Comparison of ENCODE assay signal across 31 cellular contexts in the genomic region with DNA sequence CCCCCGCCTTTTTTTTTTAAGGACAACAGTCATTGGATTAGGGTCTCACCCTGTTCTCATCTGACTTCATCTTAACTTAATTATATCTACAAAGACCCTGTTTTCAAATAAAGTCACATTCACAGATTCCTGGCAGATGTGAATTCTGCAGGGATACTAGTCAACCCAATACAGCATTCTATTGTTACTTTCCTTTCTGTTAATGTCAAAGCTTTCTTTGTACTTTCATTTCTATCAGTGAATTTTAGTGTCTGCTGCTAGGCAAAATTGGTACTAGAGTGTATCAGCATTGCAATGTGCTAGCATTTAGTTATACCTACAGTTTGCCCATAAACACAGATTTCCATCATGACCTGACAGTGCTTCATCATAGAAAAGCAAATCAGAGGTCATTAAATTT.
"Had no signal": no experiment of that assay in that cellular context is flagged by ENCODE, and none has a peak within 500 bp of the region (broad histone marks: within the 10 kb centered on the region; RNA-seq: fewer than 3 reads in every experiment).

No MANE protein-coding gene starts in this region.

- H3K79me2 ChIP-seq: parathyroid adenoma had no signal

- DNase-seq: dorsolateral prefrontal cortex; effector CD4-positive, alpha-beta T cell; heart left ventricle; hippocampal formation; immature natural killer cell; islet precursor cell; kidney glomerular epithelial cell; left colon; left ventricle myocardium inferior; lower lobe of right lung; mucosa of descending colon; naive B cell; stimulated activated CD4-positive, alpha-beta T cell treated with anti-CD3 and anti-CD28 coated beads, Interleukin-12 subunit alpha, Interleukin-12 subunit beta, amount 100 ng/mL, for 4 hours; stimulated activated CD4-positive, alpha-beta T cell treated with anti-CD3 and anti-CD28 coated beads, Interleukin-1b, Interleukin-23, amount 100 ng/mL, for 48 hours; stimulated activated CD4-positive, alpha-beta T cell treated with anti-CD3 and anti-CD28 coated beads, Interleukin-4, amount 100 ng/mL, for 1 hour; stimulated activated CD8-positive, alpha-beta memory T cell treated with anti-CD3 and anti-CD28 coated beads, Interleukin-4, amount 100 ng/mL, for 48 hours; stimulated activated naive CD4-positive, alpha-beta T cell; stimulated activated naive CD8-positive, alpha-beta T cell treated with anti-CD3 and anti-CD28 coated beads, Interleukin-15, amount 100 ng/mL, for 72 hours; transverse colon had no signal

- H3K27ac ChIP-seq: heart left ventricle, left ventricle myocardium inferior, lower lobe of right lung, neutrophil, parathyroid adenoma, prostate gland, right atrium auricular region, suprapubic skin, transverse colon, vagina had no signal

- H3K4me1 ChIP-seq: lower lobe of right lung, parathyroid adenoma, prostate gland, transverse colon had no signal

- H3K36me3 ChIP-seq: heart left ventricle, left ventricle myocardium inferior, lower lobe of right lung, neutrophil, prostate gland, right atrium auricular region, suprapubic skin, transverse colon, vagina had no signal

- H3K9me3 Mint-ChIP-seq: immature natural killer cell had no signal

- H3K9me3 ChIP-seq: lower lobe of right lung, mucosa of descending colon, neutrophil, prostate gland, suprapubic skin, transverse colon, vagina had no signal

- H3K27ac Mint-ChIP-seq: immature natural killer cell; memory B cell; naive B cell; natural killer cell treated with Interleukin-12 subunit alpha and Interleukin-12 subunit beta and Interleukin-15 and Interleukin-18, amount 100 ng/mL, for 72 hours; stimulated activated naive CD8-positive, alpha-beta T cell treated with anti-CD3 and anti-CD28 coated beads, Interleukin-15, amount 100 ng/mL, for 72 hours had no signal

- H3K4me1 Mint-ChIP-seq: stimulated activated naive CD8-positive, alpha-beta T cell treated with anti-CD3 and anti-CD28 coated beads, Interleukin-15, amount 100 ng/mL, for 72 hours had no signal

- H3K4me3 Mint-ChIP-seq: immature natural killer cell; memory B cell; mesothelial cell of epicardium; naive B cell; natural killer cell treated with Interleukin-12 subunit alpha and Interleukin-12 subunit beta and Interleukin-15 and Interleukin-18, amount 100 ng/mL, for 72 hours; neural crest cell; stimulated activated naive CD8-positive, alpha-beta T cell treated with anti-CD3 and anti-CD28 coated beads, Interleukin-15, amount 100 ng/mL, for 72 hours had no signal

- H3K4me2 ChIP-seq: smooth muscle cell had no signal

- H3K27me3 Mint-ChIP-seq: memory B cell; naive B cell; natural killer cell treated with Interleukin-12 subunit alpha and Interleukin-12 subunit beta and Interleukin-15 and Interleukin-18, amount 100 ng/mL, for 72 hours; stimulated activated naive CD8-positive, alpha-beta T cell treated with anti-CD3 and anti-CD28 coated beads, Interleukin-15, amount 100 ng/mL, for 72 hours had no signal

- H2AFZ ChIP-seq: parathyroid adenoma had no signal

- H3K27me3 ChIP-seq: dorsolateral prefrontal cortex, heart left ventricle, neutrophil, right atrium auricular region, suprapubic skin, transverse colon, vagina had no signal

- ATAC-seq: heart left ventricle; left colon; lower lobe of right lung; mucosa of descending colon; natural killer cell treated with Interleukin-12 subunit alpha and Interleukin-12 subunit beta and Interleukin-15 and Interleukin-18, amount 100 ng/mL, for 72 hours; sciatic nerve; stimulated activated naive CD8-positive, alpha-beta T cell treated with anti-CD3 and anti-CD28 coated beads, Interleukin-15, amount 100 ng/mL, for 72 hours had no signal

- H3K4me3 ChIP-seq: dorsolateral prefrontal cortex, heart left ventricle, left ventricle myocardium inferior, lower lobe of right lung, mucosa of descending colon, prostate gland, right atrium auricular region, smooth muscle cell, suprapubic skin, transverse colon, vagina had no signal
